In the genomic region with DNA sequence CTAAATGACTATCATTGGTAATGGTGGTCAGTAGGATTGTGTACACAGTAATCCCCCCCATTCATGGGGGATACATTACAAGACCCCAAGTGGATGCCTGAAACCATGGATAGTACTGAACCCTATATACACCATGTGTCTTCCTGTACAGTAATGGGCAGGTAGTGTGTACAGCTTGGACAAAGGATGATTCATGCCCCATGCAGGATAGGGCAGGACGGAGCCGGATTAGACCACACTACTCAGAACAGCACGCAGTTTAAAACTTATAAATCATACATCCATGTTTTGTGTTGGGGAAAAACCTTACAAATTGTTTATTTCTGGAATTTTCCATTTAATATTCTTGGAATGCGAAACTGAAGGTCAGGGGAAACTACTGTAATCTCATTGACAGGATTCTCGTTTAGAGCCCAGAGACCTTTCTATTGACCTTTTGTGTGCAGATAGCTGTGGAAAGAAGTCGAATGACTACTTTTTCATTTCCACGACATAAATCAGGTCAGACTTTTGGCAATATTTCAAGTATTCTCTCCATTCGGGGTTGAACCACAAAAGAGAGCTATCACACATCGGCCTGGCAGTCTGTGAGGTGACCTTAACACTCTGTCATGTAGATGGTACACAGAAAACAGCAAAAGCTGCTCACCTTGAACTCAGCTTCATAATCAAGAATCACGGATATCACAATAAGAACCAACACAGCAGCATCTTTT, we compare ENCODE assay signal across 25 cellular contexts. TPM values are rescaled to one million over a fixed set of nuclear protein-coding genes. Genes with fewer than 3 reads are reported as not detected.
DNase-seq lines count a peak whose midpoint lies in the region; ATAC-seq, FAIRE-seq and TF ChIP-seq lines count a peak whose summit lies in the region.
"Had no signal": no experiment of that assay in that cellular context is flagged by ENCODE, and none has a peak within 500 bp of the region (broad histone marks: within the 10 kb centered on the region; RNA-seq: fewer than 3 reads in every experiment).

No MANE protein-coding gene starts in this region.

- H3K9me3 Mint-ChIP-seq in activated T-helper 1 cell treated with anti-CD3 and anti-CD28 coated beads, Interleukin-12 subunit alpha, Interleukin-12 subunit beta, Interleukin-2, Interleukin-4 antibody, amounts not matched to agents 30 ng/mL and 10 ng/mL and 1 ng/mL, durations not matched to agents 14 hours and 24 hours and 36 hours = no peaks in the 10 kb centered on the region
- no peaks in the 10 kb centered on the region for H3K9me3 Mint-ChIP-seq in T-cell
- H3K9me3 Mint-ChIP-seq: activated naive CD8-positive, alpha-beta T cell treated with anti-CD3 and anti-CD28 coated beads, Interleukin-2, amount 10 ng/mL, durations not matched to agents 7 days and 5 days; CD8-positive, alpha-beta memory T cell; natural killer cell treated with Interleukin-12 subunit alpha and Interleukin-12 subunit beta and Interleukin-15 and Interleukin-18, amount 100 ng/mL, for 72 hours had no signal

- H3K4me1 ChIP-seq in K562 (replicated peaks in 1 of 2; ENCODE audit: control insufficient read depth in 2 of 2, insufficient read depth in 2 of 2, low read length in 2 of 2) = no peaks in the 10 kb centered on the region
- H3K4me1 ChIP-seq in keratinocyte (ENCODE audit: control insufficient read depth, extremely low read depth, insufficient read depth, low read length) = peaks cover 32% of the 10 kb centered on the region
- H3K4me1 ChIP-seq: lower lobe of right lung, transverse colon had no signal

- no peak overlapping the region for H3K9ac ChIP-seq in K562 (ENCODE audit: insufficient read depth in 1 of 2, low read depth in 2 of 2, low read length in 2 of 2)
- H3K9ac ChIP-seq in keratinocyte (ENCODE audit: control insufficient read depth, extremely low read depth, insufficient read depth, low read length) = no peak overlapping the region

- in situ Hi-C loops in K562 (cut with MboI) = no loop called here

- no TSS peak for BruUV-seq in K562 (replicated peaks; lab: Mats Ljungman, UMichigan)

- TF ChIP-seq RAD21 in K562 (CRISPR knock-in tag; conservative IDR thresholded peaks at IDR 0.05 in 1 of 2, IDR thresholded peaks at IDR 0.05 in 1 of 2) = no peak

- H3K36me3 Mint-ChIP-seq in activated T-helper 1 cell treated with anti-CD3 and anti-CD28 coated beads, Interleukin-12 subunit alpha, Interleukin-12 subunit beta, Interleukin-2, Interleukin-4 antibody, amounts not matched to agents 30 ng/mL and 10 ng/mL and 1 ng/mL, durations not matched to agents 14 hours and 24 hours and 36 hours (ENCODE audit: low read depth) = no peaks in the 10 kb centered on the region
- no peaks in the 10 kb centered on the region for H3K36me3 Mint-ChIP-seq in T-cell
- H3K36me3 Mint-ChIP-seq: activated naive CD8-positive, alpha-beta T cell treated with anti-CD3 and anti-CD28 coated beads, Interleukin-2, amount 10 ng/mL, durations not matched to agents 7 days and 5 days; CD8-positive, alpha-beta memory T cell; natural killer cell treated with Interleukin-12 subunit alpha and Interleukin-12 subunit beta and Interleukin-15 and Interleukin-18, amount 100 ng/mL, for 72 hours had no signal

- H4K20me1 ChIP-seq in K562 (replicated peaks; ENCODE audit: control insufficient read depth, insufficient read depth, low read length) (no peaks in the 10 kb centered on the region), keratinocyte (ENCODE audit: control insufficient read depth, extremely low read depth, insufficient read depth, low read length) (no peaks in the 10 kb centered on the region)

- H3K27ac ChIP-seq in K562 (ENCODE audit: extremely low read depth, low read depth, low read length) (no peak overlapping the region), keratinocyte (ENCODE audit: control insufficient read depth, insufficient read depth, low read length) (peak overlapping the region; percentile 69)
- H3K27ac ChIP-seq: lower lobe of right lung, transverse colon, VCaP had no signal

- no peak for TF ChIP-seq EP300 in K562 (IDR thresholded peaks at IDR 0.05; ENCODE audit: low read length)

- TF ChIP-seq CTCF in K562 (IDR thresholded peaks at IDR 0.05 in 2 of 3, conservative IDR thresholded peaks at IDR 0.05 in 1 of 3; ENCODE audit: insufficient read depth in 2 of 3, low read depth in 1 of 3, low read length in 3 of 3) (no peak), keratinocyte (optimal IDR thresholded peaks at IDR 0.05 in 1 of 3, IDR thresholded peaks at IDR 0.05 in 1 of 3, conservative IDR thresholded peaks at IDR 0.05 in 1 of 3; ENCODE audit: extremely low read depth in 1 of 3, insufficient read depth in 2 of 3, low read length in 3 of 3) (no peak)

- no peaks in the 10 kb centered on the region for H3K79me2 ChIP-seq in K562 (ENCODE audit: control insufficient read depth, insufficient read depth, low read length)
- no peaks in the 10 kb centered on the region for H3K79me2 ChIP-seq in keratinocyte (ENCODE audit: control insufficient read depth, insufficient read depth, low read length)

- FAIRE-seq in K562 (lab: Jason Lieb, UNC) (no peak), keratinocyte (lab: Jason Lieb, UNC) (peak; percentile 95)
- FAIRE-seq: G401.6 had no signal

- H3K4me3 ChIP-seq in K562 = no peak overlapping the region
- H3K4me3 ChIP-seq in keratinocyte (ENCODE audit: control insufficient read depth in 2 of 3, extremely low read depth in 1 of 3, insufficient read depth in 2 of 3, low read depth in 1 of 3, low read length in 3 of 3) = peak overlapping the region in 2 of 3 experiments; percentile 4 to 24
- H3K4me3 ChIP-seq: lower lobe of right lung, mucosa of descending colon, transverse colon had no signal

- H3K4me3 Mint-ChIP-seq in activated T-helper 1 cell treated with anti-CD3 and anti-CD28 coated beads, Interleukin-12 subunit alpha, Interleukin-12 subunit beta, Interleukin-2, Interleukin-4 antibody, amounts not matched to agents 30 ng/mL and 10 ng/mL and 1 ng/mL, durations not matched to agents 14 hours and 24 hours and 36 hours = no peak overlapping the region
- H3K4me3 Mint-ChIP-seq in T-cell = no peak overlapping the region
- H3K4me3 Mint-ChIP-seq: activated naive CD8-positive, alpha-beta T cell treated with anti-CD3 and anti-CD28 coated beads, Interleukin-2, amount 10 ng/mL, durations not matched to agents 7 days and 5 days; B cell; CD8-positive, alpha-beta memory T cell; natural killer cell treated with Interleukin-12 subunit alpha and Interleukin-12 subunit beta and Interleukin-15 and Interleukin-18, amount 100 ng/mL, for 72 hours had no signal

- no peaks in the 10 kb centered on the region for H3K9me3 ChIP-seq in K562 (replicated peaks; ENCODE audit: control insufficient read depth, insufficient read depth, low read depth, low read length)
- no peaks in the 10 kb centered on the region for H3K9me3 ChIP-seq in keratinocyte (ENCODE audit: control insufficient read depth, low read depth, low read length)
- H3K9me3 ChIP-seq: lower lobe of right lung, mucosa of descending colon, transverse colon had no signal

- ATAC-seq in K562 (peak; percentile 56; the same call in 1 of the 3 replicates), T-cell (replicated peaks in 1 of 4) (no peak), HG03342 (IDR thresholded peaks at IDR 0.05; ENCODE audit: unreplicated experiment) (no peak)
- ATAC-seq: lower lobe of right lung; mucosa of descending colon; natural killer cell treated with Interleukin-12 subunit alpha and Interleukin-12 subunit beta and Interleukin-15 and Interleukin-18, amount 100 ng/mL, for 72 hours had no signal

- POLR2A ChIA-PET in K562 (lab: Yijun Ruan, JAX) = interaction anchor here (0.6 to 2.9 kb wide), 2 partner anchors 10 to 298 kb away, joined by 4 to 11 read pairs; partner anchors contain the start of gene YPEL5
- POLR2A ChIA-PET in T-cell (lab: Charles Lee) = interaction anchor here (0.5 to 3.1 kb wide), 5 partner anchors 9 to 575 kb away, joined by 3 to 17 read pairs (median 6); partner anchors contain the start of gene YPEL5 (in 1 of the 2)

- H3K27me3 Mint-ChIP-seq in activated T-helper 1 cell treated with anti-CD3 and anti-CD28 coated beads, Interleukin-12 subunit alpha, Interleukin-12 subunit beta, Interleukin-2, Interleukin-4 antibody, amounts not matched to agents 30 ng/mL and 10 ng/mL and 1 ng/mL, durations not matched to agents 14 hours and 24 hours and 36 hours (ENCODE audit: insufficient read depth) = peaks cover 8% of the 10 kb centered on the region
- peaks cover 0 to 7% of the 10 kb centered on the region in 2 donors for H3K27me3 Mint-ChIP-seq in T-cell

- no peaks in the 10 kb centered on the region for H3K9me1 ChIP-seq in K562 (ENCODE audit: control insufficient read depth, insufficient read depth, low read length)
- no peaks in the 10 kb centered on the region for H3K9me1 ChIP-seq in keratinocyte (ENCODE audit: control insufficient read depth, extremely low read depth, insufficient read depth, low read length)

- WGBS in K562 (ENCODE audit: insufficient coverage, low coverage, missing lambda C conversion rate) = 9% methylated on average over 10 of the region's 10 CpGs

- dilution Hi-C loops in keratinocyte (cut with MboI; ENCODE audit: extremely low pct_ligation_motif_present, low sequenced_read_pairs) = no loop called here

- no peak overlapping the region for H3K4me2 ChIP-seq in K562 (ENCODE audit: insufficient read depth, low read length)
- H3K4me2 ChIP-seq in keratinocyte (ENCODE audit: control insufficient read depth, extremely low read depth, insufficient read depth, low read depth, low read length) = peak overlapping the region; percentile 53

- intact Hi-C loops in K562 (cut with micrococcal nuclease) = no loop called here
- intact Hi-C loops in activated T-helper 1 cell treated with anti-CD3 and anti-CD28 coated beads, Interleukin-12 subunit alpha, Interleukin-12 subunit beta, Interleukin-2, Interleukin-4 antibody, amounts not matched to agents 30 ng/mL and 10 ng/mL and 1 ng/mL, durations not matched to agents 14 hours and 24 hours and 36 hours (cut with micrococcal nuclease) = no loop called here

- peaks cover 12% of the 10 kb centered on the region for H3K4me1 Mint-ChIP-seq in activated T-helper 1 cell treated with anti-CD3 and anti-CD28 coated beads, Interleukin-12 subunit alpha, Interleukin-12 subunit beta, Interleukin-2, Interleukin-4 antibody, amounts not matched to agents 30 ng/mL and 10 ng/mL and 1 ng/mL, durations not matched to agents 14 hours and 24 hours and 36 hours (ENCODE audit: low read depth)
- H3K4me1 Mint-ChIP-seq in T-cell = peaks cover 11 to 18% (median 12%) of the 10 kb centered on the region in 3 donors

- no peaks in the 10 kb centered on the region for H3K36me3 ChIP-seq in K562 (ENCODE audit: control insufficient read depth, insufficient read depth, low read length)
- no peaks in the 10 kb centered on the region for H3K36me3 ChIP-seq in keratinocyte (ENCODE audit: control insufficient read depth in 2 of 2, extremely low read depth in 1 of 2, insufficient read depth in 2 of 2, low read length in 2 of 2)
- H3K36me3 ChIP-seq: lower lobe of right lung, transverse colon had no signal

- TF ChIP-seq POLR2A in K562 (conservative IDR thresholded peaks at IDR 0.05) = no peak

- CTCF ChIA-PET in K562 (lab: Yijun Ruan, JAX; ENCODE audit: low intra/inter-chr PET ratio) = no interaction called here
- CTCF ChIA-PET in T-cell (lab: Charles Lee) = no interaction called here

- DNase-seq in ELR (ENCODE audit: low read depth) (peak; percentile 28), RPMI7951 (ENCODE audit: low read depth) (peak; percentile 20), K562 (ENCODE audit: extremely low read depth in 1 of 4, low spot score in 3 of 4) (no peak), keratinocyte (ENCODE audit: low read depth, low spot score) (no peak), EL (no peak), T-cell (no peak)
- DNase-seq in activated T-helper 1 cell treated with anti-CD3 and anti-CD28 coated beads, Interleukin-12 subunit alpha, Interleukin-12 subunit beta, Interleukin-2, Interleukin-4 antibody, amounts not matched to agents 30 ng/mL and 10 ng/mL and 1 ng/mL, durations not matched to agents 14 hours and 24 hours and 36 hours (ENCODE audit: low spot score) = no peak
- DNase-seq: activated CD4-positive, alpha-beta T cell treated with anti-CD3 and anti-CD28 coated beads for 48 hours; activated CD8-positive, alpha-beta memory T cell treated with anti-CD3 and anti-CD28 coated beads for 24 hours; activated effector memory CD4-positive, alpha-beta T cell treated with anti-CD3 and anti-CD28 coated beads, Interleukin-2, amount 50 U/mL, for 16 hours; activated naive CD8-positive, alpha-beta T cell treated with anti-CD3 and anti-CD28 coated beads, Interleukin-2, amount 10 ng/mL, durations not matched to agents 7 days and 5 days; CD8-positive, alpha-beta memory T cell; DMS153; glutamatergic neuron; lower lobe of right lung; mucosa of descending colon; NCI-H1092 treated with DMSO at 0.1 percent for 48 hours; NCI-H1930; NCI-H526 treated with DMSO at 0.1 percent for 48 hours; transverse colon had no signal

- H2AFZ ChIP-seq in K562 (ENCODE audit: low read depth, low read length) = no peak overlapping the region
- peak overlapping the region; percentile 40 for H2AFZ ChIP-seq in keratinocyte (ENCODE audit: control insufficient read depth, low read length)

- no peak overlapping the region for H3K27ac Mint-ChIP-seq in activated T-helper 1 cell treated with anti-CD3 and anti-CD28 coated beads, Interleukin-12 subunit alpha, Interleukin-12 subunit beta, Interleukin-2, Interleukin-4 antibody, amounts not matched to agents 30 ng/mL and 10 ng/mL and 1 ng/mL, durations not matched to agents 14 hours and 24 hours and 36 hours
- H3K27ac Mint-ChIP-seq in T-cell = no peak overlapping the region
- H3K27ac Mint-ChIP-seq: activated naive CD8-positive, alpha-beta T cell treated with anti-CD3 and anti-CD28 coated beads, Interleukin-2, amount 10 ng/mL, durations not matched to agents 7 days and 5 days; B cell; natural killer cell treated with Interleukin-12 subunit alpha and Interleukin-12 subunit beta and Interleukin-15 and Interleukin-18, amount 100 ng/mL, for 72 hours had no signal

- H3K27me3 ChIP-seq in K562 (ENCODE audit: control insufficient read depth in 2 of 2, insufficient read depth in 2 of 2, low read length in 2 of 2) (peaks cover 19 to 23% of the 10 kb centered on the region in 2 experiments; a peak in 4 of 5 replicates), keratinocyte (ENCODE audit: control insufficient read depth, extremely low read depth, insufficient read depth, low read length) (no peaks in the 10 kb centered on the region)
- H3K27me3 ChIP-seq: transverse colon had no signal

RNA-seq across cellular contexts. Expression of gene YPEL5, which starts 9.9 kb away (rescaled TPM):
- 47.1 and 64.4 TPM in 2 replicates for total RNA-seq in RPMI7951 (2014; rRNA removed; shearing (Covaris generic))
- 9.5 and 20.9 TPM in 2 replicates for total RNA-seq in K562 (2011; cell fraction: chromatin; rRNA removed; ENCODE audit: low replicate concordance)
- total RNA-seq in K562 (2011; cell fraction: nucleolus; rRNA removed) = 5.9 and 6.2 TPM in 2 replicates
- 13.0 and 14.9 TPM in 2 replicates for total RNA-seq in K562 (2011; cell fraction: nucleoplasm; rRNA removed)
- total RNA-seq in K562 (2014; rRNA removed) (7.8 and 9.1 TPM in 2 replicates), K562 (2014; rRNA removed; fragmentation: Illumina TruSeq; extraction: Trizol) (10.3 and 13.4 TPM in 2 replicates), K562 (2015; rRNA removed; fragmentation: Illumina TruSeq; extraction: Trizol) (4.9 and 5.4 TPM in 2 replicates), K562 (2021) (12.0 and 12.3 TPM in 2 replicates), T-cell (100 to 1,000 TPM in 2 of 5 donors, 10 to 100 TPM in 3; 73.0 to 962 (median 77.3) TPM)
- polyA plus RNA-seq in K562 (2011; rRNA removed) (34.4 and 37.4 TPM in 2 replicates), K562 (2014; fragmentation: Illumina TruSeq; extraction: Trizol) (10.9 and 11.9 TPM in 2 replicates), K562 (2014; fragmentation: Nextera tagmentation; extraction: Ambion mirVana) (10 to 100 TPM; 19.0 to 23.8 TPM), K562 (2014; rRNA removed) (13.5 and 15.0 TPM in 2 replicates), keratinocyte (70.7 to 149 TPM (median 126 TPM) in 3 replicates)
- polyA plus RNA-seq in K562 (2011; cell fraction: cytosol; rRNA removed) = 14.7 and 17.6 TPM in 2 replicates
- polyA plus RNA-seq in K562 (2011; cell fraction: nucleus; rRNA removed) = 10.9 and 20.4 TPM in 2 replicates
- 12.8 and 40.6 TPM in 2 replicates for polyA plus RNA-seq in K562 (2012)
- 31.6 and 33.5 TPM in 2 replicates for polyA minus RNA-seq in K562 (2011; rRNA and poly(A)+ RNA removed)
- polyA minus RNA-seq in K562 (2011; cell fraction: cytosol; rRNA and poly(A)+ RNA removed) = 10.4 and 11.4 TPM in 2 replicates
- 6.6 and 11.2 TPM in 2 replicates for polyA minus RNA-seq in K562 (2011; cell fraction: nucleus; rRNA and poly(A)+ RNA removed)
- 64.9 TPM for polyA plus RNA-seq in keratinocyte (2011; ENCODE audit: low read depth)
- 101 and 134 TPM in 2 replicates for polyA plus RNA-seq in keratinocyte (2011; cell fraction: cytosol; rRNA removed)
- 118 and 123 TPM in 2 replicates for polyA plus RNA-seq in keratinocyte (2011; cell fraction: nucleus; rRNA removed)
- 61.5 and 163 TPM in 2 replicates for polyA plus RNA-seq in keratinocyte (2012; ENCODE audit: low replicate concordance)
- 33.9 to 127 TPM (median 83.5 TPM) in 3 replicates for polyA minus RNA-seq in keratinocyte
- 47.6 TPM for polyA minus RNA-seq in keratinocyte (2011; cell fraction: cytosol; rRNA and poly(A)+ RNA removed)
- polyA minus RNA-seq in keratinocyte (2011; cell fraction: nucleus; rRNA and poly(A)+ RNA removed) = 74.0 and 123 TPM in 2 replicates
- total RNA-seq in activated T-helper 1 cell treated with anti-CD3 and anti-CD28 coated beads, Interleukin-12 subunit alpha, Interleukin-12 subunit beta, Interleukin-2, Interleukin-4 antibody, amounts not matched to agents 30 ng/mL and 10 ng/mL and 1 ng/mL, durations not matched to agents 14 hours and 24 hours and 36 hours = 25.1 and 27.3 TPM in 2 replicates

Comparison
In these comparisons a context has a peak if more than half of its experiments do, and no peak if none do; other contexts are left out.
1. DNase-seq: peak in ELR (single experiment) and RPMI7951 (single experiment); none in K562 (0 of 4), keratinocyte (single experiment), activated T-helper 1 cell treated with anti-CD3 and anti-CD28 coated beads, Interleukin-12 subunit alpha, Interleukin-12 subunit beta, Interleukin-2, Interleukin-4 antibody, amounts not matched to agents 30 ng/mL and 10 ng/mL and 1 ng/mL, durations not matched to agents 14 hours and 24 hours and 36 hours (single experiment), EL (single experiment) and T-cell (0 of 34).